In genomic region chr2:159086332-159086731, GRCh38 we compare ENCODE assay signal across 15 cellular contexts.
DNase-seq lines count a peak whose midpoint lies in the region; ATAC-seq and TF ChIP-seq lines count a peak whose summit lies in the region.
"Had no signal": no experiment of that assay in that cellular context is flagged by ENCODE, and none has a peak within 500 bp of the region (broad histone marks: within the 10 kb centered on the region; RNA-seq: fewer than 3 reads in every experiment).

No MANE protein-coding gene starts in this region.

- ATAC-seq in heart right ventricle: no peak
- no peak for ATAC-seq in HG02973 (IDR thresholded peaks at IDR 0.05; ENCODE audit: unreplicated experiment)
- ATAC-seq in activated CD4-positive, CD25-positive, alpha-beta regulatory T cell treated with anti-CD3 and anti-CD28 coated beads, Interleukin-2, amount 50 U/mL, for 24 hours: no peak
- ATAC-seq in HG02870 (IDR thresholded peaks at IDR 0.05; ENCODE audit: unreplicated experiment): no peak

- peaks cover 41 to 100% (median 88%) of the 10 kb centered on the region in 9 donors for H3K4me1 ChIP-seq in heart right ventricle

- H3K4me3 Mint-ChIP-seq in type B pancreatic cell: no peak overlapping the region

- H3K4me1 Mint-ChIP-seq in type B pancreatic cell (ENCODE audit: unreplicated experiment): peaks cover 52% of the 10 kb centered on the region

- no peaks in the 10 kb centered on the region for H3K36me3 ChIP-seq in heart right ventricle

- H3K36me3 Mint-ChIP-seq in type B pancreatic cell: peaks cover 10% of the 10 kb centered on the region

- H3K9me3 Mint-ChIP-seq in type B pancreatic cell: peaks cover 4% of the 10 kb centered on the region
- H3K9me3 Mint-ChIP-seq: naive thymus-derived CD8-positive, alpha-beta T cell had no signal

- intact Hi-C loops in heart right ventricle (cut with DNase I) (loop anchor here in 1 of 10 donors (10.0 kb wide), 1 partner anchor 112 kb away; no protein-coding TSS in a partner anchor), cardiac septum (cut with DNase I) (no loop called here)

- 8 to 16% methylated on average over 1 of the region's 1 CpG for WGBS in heart right ventricle, 2 donors

- no peak for DNase-seq in heart right ventricle
- no peak for DNase-seq in cardiac septum (ENCODE audit: low spot score)
- DNase-seq in RPMI7951 (ENCODE audit: low read depth): peak; percentile 65
- peak; percentile 53 for DNase-seq in fibroblast of pulmonary artery (ENCODE audit: low read depth)
- no peak for DNase-seq in type B pancreatic cell (ENCODE audit: extremely low spot score, unreplicated experiment)
- DNase-seq: activated CD4-positive, CD25-positive, alpha-beta regulatory T cell; kidney; naive thymus-derived CD8-positive, alpha-beta T cell; OCI-M1; stimulated activated naive CD4-positive, alpha-beta T cell treated with Interleukin-2 at 50 U/mL for 16 hours; SW 1271 had no signal

- no peaks in the 10 kb centered on the region for H3K27me3 Mint-ChIP-seq in type B pancreatic cell
- H3K27me3 Mint-ChIP-seq: naive thymus-derived CD8-positive, alpha-beta T cell had no signal

- H3K27ac ChIP-seq in heart right ventricle: peak overlapping the region in 9 of 10 donors; percentile 4 to 89 (median 71)

- H3K27me3 ChIP-seq in heart right ventricle: no peaks in the 10 kb centered on the region
- H3K27me3 ChIP-seq: dorsolateral prefrontal cortex had no signal

- peak overlapping the region; percentile 22 for H3K27ac Mint-ChIP-seq in type B pancreatic cell

- TF ChIP-seq CTCF in heart right ventricle (IDR thresholded peaks at IDR 0.05): no peak
- TF ChIP-seq CTCF in fibroblast of pulmonary artery (IDR thresholded peaks at IDR 0.05; ENCODE audit: low read length, missing control alignments): no peak
- TF ChIP-seq CTCF in type B pancreatic cell (conservative IDR thresholded peaks at IDR 0.05): no peak

- no peaks in the 10 kb centered on the region for H3K9me3 ChIP-seq in heart right ventricle

- H3K4me3 ChIP-seq in heart right ventricle (no peak overlapping the region), fibroblast of pulmonary artery (replicated peaks; ENCODE audit: low read depth, low read length) (no peak overlapping the region)
- H3K4me3 ChIP-seq: dorsolateral prefrontal cortex had no signal

Comparison
In these comparisons a context has a peak if more than half of its experiments do, and no peak if none do; other contexts are left out.
1. DNase-seq: peak in RPMI7951 (single experiment) and fibroblast of pulmonary artery (single experiment); none in heart right ventricle (0 of 2), cardiac septum (single experiment) and type B pancreatic cell (single experiment).